8 cellular contexts compared by ENCODE assay signal in genomic region chr20:20837574-20838021, GRCh38.
A peak's percentile ranks its signal among the peaks of the same experiment; 100 is the strongest.
DNase-seq lines count a peak whose midpoint lies in the region; ATAC-seq and TF ChIP-seq lines count a peak whose summit lies in the region.

No MANE protein-coding gene starts in this region.

- no peak overlapping the region for H3K27ac Mint-ChIP-seq in CD4-positive, alpha-beta T cell

- DNase-seq in CD4-positive, alpha-beta T cell: peak in 5 of 10 experiments; percentile 2 to 20 (median 11)
- peak; percentile 27 for DNase-seq in HT1080 (ENCODE audit: low read depth)
- DNase-seq in NCI-H774 (lab: John Stamatoyannopoulos, UW): peak; percentile 47
- DNase-seq in activated T-cell treated with anti-CD3 and anti-CD28 coated beads, Interleukin-2, amount 50 U/mL, for 48 hours: peak; percentile 60 to 61
- peak; percentile 35 for DNase-seq in germinal center (ENCODE audit: low spot score)

- TF ChIP-seq CTCF in CD4-positive, alpha-beta T cell (IDR thresholded peaks at IDR 0.05): peak; percentile 28
- peak; percentile 54 for TF ChIP-seq CTCF in parathyroid adenoma (IDR thresholded peaks at IDR 0.05)

- POLR2A ChIA-PET in CD4-positive, alpha-beta T cell (lab: Charles Lee): no interaction called here

- H3K9me3 ChIP-seq in CD4-positive, alpha-beta T cell (ENCODE audit: control insufficient read depth, low read length): no peaks in the 10 kb centered on the region
- no peaks in the 10 kb centered on the region for H3K9me3 ChIP-seq in parathyroid adenoma (ENCODE audit: control insufficient read depth, low read length)

- peaks cover 36% of the 10 kb centered on the region for H3K27me3 Mint-ChIP-seq in CD4-positive, alpha-beta T cell

- no peak overlapping the region for H3K27ac ChIP-seq in CD4-positive, alpha-beta T cell (ENCODE audit: low read depth, low read length)
- no peak overlapping the region for H3K27ac ChIP-seq in parathyroid adenoma

- no peak overlapping the region for H3K4me3 Mint-ChIP-seq in CD4-positive, alpha-beta T cell

- no peaks in the 10 kb centered on the region for H3K4me1 ChIP-seq in parathyroid adenoma

- H2AFZ ChIP-seq in parathyroid adenoma: peak overlapping the region; percentile 14

- peaks cover 4% of the 10 kb centered on the region for H3K27me3 ChIP-seq in CD4-positive, alpha-beta T cell (ENCODE audit: control insufficient read depth, insufficient read depth, low read length)
- H3K27me3 ChIP-seq in parathyroid adenoma (ENCODE audit: control insufficient read depth, insufficient read depth, low read length): no peaks in the 10 kb centered on the region

- no peaks in the 10 kb centered on the region for H3K4me1 Mint-ChIP-seq in CD4-positive, alpha-beta T cell (ENCODE audit: low read depth)

- H3K9me3 Mint-ChIP-seq in CD4-positive, alpha-beta T cell: no peaks in the 10 kb centered on the region

- H3K36me3 ChIP-seq in parathyroid adenoma (ENCODE audit: control insufficient read depth, insufficient read depth, low read length): no peaks in the 10 kb centered on the region

- peak overlapping the region; percentile 21 for H3K4me3 ChIP-seq in parathyroid adenoma (ENCODE audit: low read depth, low read length)

- H3K9ac ChIP-seq in parathyroid adenoma: no peak overlapping the region

- intact Hi-C loops in CD4-positive, alpha-beta T cell (cut with DNase I, micrococcal nuclease): no loop called here

- H3K36me3 Mint-ChIP-seq in CD4-positive, alpha-beta T cell (ENCODE audit: low read depth): no peaks in the 10 kb centered on the region

- CTCF ChIA-PET in CD4-positive, alpha-beta T cell (lab: Charles Lee): interaction anchor here (1.1 to 1.5 kb wide), 2 partner anchors 12 to 23 kb away, joined by 3 to 4 read pairs; no protein-coding TSS in a partner anchor

- no peak for ATAC-seq in CD4-positive, alpha-beta T cell (ENCODE audit: poor library complexity)
- ATAC-seq in HG02798 (IDR thresholded peaks at IDR 0.05; ENCODE audit: poor library complexity, unreplicated experiment): no peak
- no peak for ATAC-seq in GM19328 (IDR thresholded peaks at IDR 0.05; ENCODE audit: unreplicated experiment)

- no peaks in the 10 kb centered on the region for H3K79me2 ChIP-seq in parathyroid adenoma

- peak overlapping the region; percentile 39 for H3K4me2 ChIP-seq in parathyroid adenoma (ENCODE audit: low read length)
